13 cellular contexts compared by ENCODE assay signal in genomic region chr11:66172146-66172545, GRCh38.
DNase-seq lines count a peak whose midpoint lies in the region; ATAC-seq and TF ChIP-seq lines count a peak whose summit lies in the region.
"Had no signal": no experiment of that assay in that cellular context is flagged by ENCODE, and none has a peak within 500 bp of the region (broad histone marks: within the 10 kb centered on the region; RNA-seq: fewer than 3 reads in every experiment).

No MANE protein-coding gene starts in this region.

- H3K27ac Mint-ChIP-seq in activated CD4-positive, alpha-beta T cell treated with anti-CD3 and anti-CD28 coated beads for 36 hours, result peak overlapping the region; percentile 11
- no peak overlapping the region for H3K27ac Mint-ChIP-seq in activated CD4-positive, alpha-beta T cell treated with anti-CD3 and anti-CD28 coated beads, Interleukin-2, amount 10 ng/mL, durations not matched to agents 7 days and 5 days
- H3K27ac Mint-ChIP-seq in WTC11, result 0 out of 2 replicates have a peak overlapping the region, but pooled peaks have one; percentile 1
- H3K27ac Mint-ChIP-seq: activated T-helper 2 cell treated with anti-CD3 and anti-CD28 coated beads, Interferon-gamma antibody, Interleukin-2, Interleukin-4, amounts not matched to agents 10 μg/mL and 5 μg/mL and 100 μg/mL, durations not matched to agents 14 hours and 24 hours and 36 hours had no signal

- no peaks in the 10 kb centered on the region for H3K79me2 ChIP-seq in fibroblast of lung (ENCODE audit: control insufficient read depth, insufficient read depth, low read length)

- TF ChIP-seq CTCF in WTC11 (IDR thresholded peaks at IDR 0.05), result no peak
- no peak for TF ChIP-seq CTCF in fibroblast of lung (conservative IDR thresholded peaks at IDR 0.05 in 1 of 2, IDR thresholded peaks at IDR 0.05 in 1 of 2; ENCODE audit: low read depth in 1 of 2, low read length in 2 of 2)

- no peaks in the 10 kb centered on the region for H4K20me1 ChIP-seq in fibroblast of lung (ENCODE audit: control insufficient read depth, extremely low read depth, insufficient read depth, low read length)

- DNase-seq in activated CD4-positive, alpha-beta T cell treated with anti-CD3 and anti-CD28 coated beads for 36 hours, result peak; percentile 69
- no peak for DNase-seq in activated CD4-positive, alpha-beta T cell treated with anti-CD3 and anti-CD28 coated beads, Interleukin-2, amount 10 ng/mL, durations not matched to agents 7 days and 5 days
- DNase-seq in WTC11 (ENCODE audit: low spot score) (no peak), fibroblast of lung (ENCODE audit: low read depth in 2 of 2) (peak; percentile 29 to 85), NCI-H1417 treated with DMSO at 0.1 percent for 48 hours (lab: John Stamatoyannopoulos, UW) (no peak), sciatic nerve (ENCODE audit: low spot score) (no peak)
- DNase-seq in stimulated activated CD4-positive, alpha-beta T cell treated with anti-CD3 and anti-CD28 coated beads, Interleukin-2, amount 100 ng/mL, for 48 hours, result peak; percentile 19 to 23
- DNase-seq: 8988T, DMS79 treated with DMSO at 0.1 percent for 48 hours, NCI-H1930 had no signal

- H2AFZ ChIP-seq in fibroblast of lung (ENCODE audit: low read length), result no peak overlapping the region

- no peaks in the 10 kb centered on the region for H3K36me3 ChIP-seq in fibroblast of lung (ENCODE audit: control insufficient read depth, insufficient read depth, low read length)

- peaks cover 34% of the 10 kb centered on the region for H3K4me1 Mint-ChIP-seq in activated CD4-positive, alpha-beta T cell treated with anti-CD3 and anti-CD28 coated beads for 36 hours
- peaks cover 7% of the 10 kb centered on the region for H3K4me1 Mint-ChIP-seq in activated CD4-positive, alpha-beta T cell treated with anti-CD3 and anti-CD28 coated beads, Interleukin-2, amount 10 ng/mL, durations not matched to agents 7 days and 5 days
- H3K4me1 Mint-ChIP-seq in WTC11, result 0 out of 2 replicates have a peak, but pooled peaks cover 3% of the 10 kb centered on the region

- ATAC-seq in activated CD4-positive, alpha-beta T cell treated with anti-CD3 and anti-CD28 coated beads for 36 hours, result peak; percentile 96
- no peak for ATAC-seq in WTC11
- no peak for ATAC-seq in GM18519 (IDR thresholded peaks at IDR 0.05; ENCODE audit: low FRiP score, unreplicated experiment)
- ATAC-seq in sciatic nerve, result no peak
- ATAC-seq: natural killer cell treated with Interleukin-12 subunit alpha and Interleukin-12 subunit beta and Interleukin-15 and Interleukin-18, amount 100 ng/mL, for 72 hours had no signal

- CTCF ChIA-PET in activated CD4-positive, alpha-beta T cell treated with anti-CD3 and anti-CD28 coated beads for 36 hours (lab: Charles Lee), result no interaction called here
- CTCF ChIA-PET in activated CD4-positive, alpha-beta T cell treated with anti-CD3 and anti-CD28 coated beads, Interleukin-2, amount 10 ng/mL, durations not matched to agents 7 days and 5 days (lab: Charles Lee), result interaction anchor here (1.3 kb wide), 1 partner anchor 12 kb away, joined by 3 read pairs; no protein-coding TSS in a partner anchor
- CTCF ChIA-PET in WTC11 (lab: Charles Lee), result no interaction called here

- no peaks in the 10 kb centered on the region for H3K27me3 ChIP-seq in fibroblast of lung (ENCODE audit: control insufficient read depth, insufficient read depth, low read length)

- peaks cover 6% of the 10 kb centered on the region for H3K36me3 Mint-ChIP-seq in activated CD4-positive, alpha-beta T cell treated with anti-CD3 and anti-CD28 coated beads for 36 hours (ENCODE audit: low read depth)
- peaks cover 3% of the 10 kb centered on the region for H3K36me3 Mint-ChIP-seq in activated CD4-positive, alpha-beta T cell treated with anti-CD3 and anti-CD28 coated beads, Interleukin-2, amount 10 ng/mL, durations not matched to agents 7 days and 5 days (ENCODE audit: low read depth)
- no peaks in the 10 kb centered on the region for H3K36me3 Mint-ChIP-seq in WTC11
- H3K36me3 Mint-ChIP-seq: natural killer cell treated with Interleukin-12 subunit alpha and Interleukin-12 subunit beta and Interleukin-15 and Interleukin-18, amount 100 ng/mL, for 72 hours had no signal

- intact Hi-C loops in activated CD4-positive, alpha-beta T cell treated with anti-CD3 and anti-CD28 coated beads for 36 hours (cut with DNase I, micrococcal nuclease), result no loop called here
- intact Hi-C loops in sciatic nerve (cut with DNase I), result no loop called here

- H3K4me1 ChIP-seq in fibroblast of lung (ENCODE audit: control insufficient read depth, extremely low read depth, insufficient read depth, low read length), result no peaks in the 10 kb centered on the region

- H3K9me3 ChIP-seq in fibroblast of lung (ENCODE audit: control insufficient read depth, insufficient read depth, low read depth, low read length), result no peaks in the 10 kb centered on the region

- no peak overlapping the region for H3K4me3 Mint-ChIP-seq in activated CD4-positive, alpha-beta T cell treated with anti-CD3 and anti-CD28 coated beads for 36 hours
- H3K4me3 Mint-ChIP-seq in activated CD4-positive, alpha-beta T cell treated with anti-CD3 and anti-CD28 coated beads, Interleukin-2, amount 10 ng/mL, durations not matched to agents 7 days and 5 days, result no peak overlapping the region
- H3K4me3 Mint-ChIP-seq in WTC11, result no peak overlapping the region
- H3K4me3 Mint-ChIP-seq: natural killer cell treated with Interleukin-12 subunit alpha and Interleukin-12 subunit beta and Interleukin-15 and Interleukin-18, amount 100 ng/mL, for 72 hours had no signal

- H3K4me2 ChIP-seq in fibroblast of lung (ENCODE audit: extremely low read depth, insufficient read depth, low read length), result no peak overlapping the region

- H3K27me3 Mint-ChIP-seq in activated CD4-positive, alpha-beta T cell treated with anti-CD3 and anti-CD28 coated beads for 36 hours, result no peaks in the 10 kb centered on the region
- no peaks in the 10 kb centered on the region for H3K27me3 Mint-ChIP-seq in activated CD4-positive, alpha-beta T cell treated with anti-CD3 and anti-CD28 coated beads, Interleukin-2, amount 10 ng/mL, durations not matched to agents 7 days and 5 days
- H3K27me3 Mint-ChIP-seq in WTC11 (ENCODE audit: low read depth), result no peaks in the 10 kb centered on the region; the same call in 1 of the 2 replicates
- H3K27me3 Mint-ChIP-seq: natural killer cell treated with Interleukin-12 subunit alpha and Interleukin-12 subunit beta and Interleukin-15 and Interleukin-18, amount 100 ng/mL, for 72 hours had no signal

- H3K9ac ChIP-seq in fibroblast of lung (ENCODE audit: insufficient read depth, low read length), result no peak overlapping the region

- no peaks in the 10 kb centered on the region for H3K9me3 Mint-ChIP-seq in activated CD4-positive, alpha-beta T cell treated with anti-CD3 and anti-CD28 coated beads for 36 hours (ENCODE audit: low read depth)
- H3K9me3 Mint-ChIP-seq in activated CD4-positive, alpha-beta T cell treated with anti-CD3 and anti-CD28 coated beads, Interleukin-2, amount 10 ng/mL, durations not matched to agents 7 days and 5 days, result no peaks in the 10 kb centered on the region
- H3K9me3 Mint-ChIP-seq in WTC11, result no peaks in the 10 kb centered on the region
- H3K9me3 Mint-ChIP-seq: activated T-helper 2 cell treated with anti-CD3 and anti-CD28 coated beads, Interferon-gamma antibody, Interleukin-2, Interleukin-4, amounts not matched to agents 10 μg/mL and 5 μg/mL and 100 μg/mL, durations not matched to agents 14 hours and 24 hours and 36 hours; natural killer cell treated with Interleukin-12 subunit alpha and Interleukin-12 subunit beta and Interleukin-15 and Interleukin-18, amount 100 ng/mL, for 72 hours had no signal

- POLR2A ChIA-PET in activated CD4-positive, alpha-beta T cell treated with anti-CD3 and anti-CD28 coated beads for 36 hours (lab: Charles Lee), result no interaction called here
- POLR2A ChIA-PET in activated CD4-positive, alpha-beta T cell treated with anti-CD3 and anti-CD28 coated beads, Interleukin-2, amount 10 ng/mL, durations not matched to agents 7 days and 5 days (lab: Charles Lee), result no interaction called here
- POLR2A ChIA-PET in WTC11 (lab: Charles Lee), result no interaction called here

- no peak overlapping the region for H3K27ac ChIP-seq in fibroblast of lung (ENCODE audit: insufficient read depth, low read length)

- no peak overlapping the region for H3K4me3 ChIP-seq in fibroblast of lung (replicated peaks in 1 of 4; ENCODE audit: control extremely low read depth in 1 of 4, insufficient read depth in 1 of 4, low read depth in 3 of 4, low read length in 4 of 4)

TF ChIP-seq in WTC11, 78 proteins besides CTCF, POLR2A, EP300 and RAD21 (continues in another document):
- TF ChIP-seq ZNF263 (CRISPR knock-in tag; IDR thresholded peaks at IDR 0.05; ENCODE audit: low read depth) (no peak), CBFB (CRISPR knock-in tag; IDR thresholded peaks at IDR 0.05; ENCODE audit: low read depth) (no peak), FOXJ3 (CRISPR knock-in tag; IDR thresholded peaks at IDR 0.05; ENCODE audit: borderline replicate concordance) (no peak), CDX4 (CRISPR knock-in tag; IDR thresholded peaks at IDR 0.05; ENCODE audit: borderline replicate concordance) (no peak), E2F1 (CRISPR knock-in tag; IDR thresholded peaks at IDR 0.05) (no peak)
- TF ChIP-seq, protein P1, sequence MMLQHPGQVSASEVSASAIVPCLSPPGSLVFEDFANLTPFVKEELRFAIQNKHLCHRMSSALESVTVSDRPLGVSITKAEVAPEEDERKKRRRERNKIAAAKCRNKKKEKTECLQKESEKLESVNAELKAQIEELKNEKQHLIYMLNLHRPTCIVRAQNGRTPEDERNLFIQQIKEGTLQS (CRISPR knock-in tag; conservative IDR thresholded peaks at IDR 0.05), result no peak

Comparison
In these comparisons a context has a peak if more than half of its experiments do, and no peak if none do; other contexts are left out.
1. DNase-seq: peak in activated CD4-positive, alpha-beta T cell treated with anti-CD3 and anti-CD28 coated beads for 36 hours (single experiment), fibroblast of lung (2 of 2) and stimulated activated CD4-positive, alpha-beta T cell treated with anti-CD3 and anti-CD28 coated beads, Interleukin-2, amount 100 ng/mL, for 48 hours (2 of 2); none in activated CD4-positive, alpha-beta T cell treated with anti-CD3 and anti-CD28 coated beads, Interleukin-2, amount 10 ng/mL, durations not matched to agents 7 days and 5 days (single experiment), WTC11 (single experiment), NCI-H1417 treated with DMSO at 0.1 percent for 48 hours (single experiment) and sciatic nerve (single experiment).